Comparison of ENCODE assay signal across 11 cellular contexts in genomic region chrX:123590842-123591491, GRCh38.
A peak's percentile ranks its signal among the peaks of the same experiment; 100 is the strongest.
DNase-seq lines count a peak whose midpoint lies in the region; ATAC-seq, FAIRE-seq and TF ChIP-seq lines count a peak whose summit lies in the region.
"Had no signal": no experiment of that assay in that cellular context is flagged by ENCODE, and none has a peak within 500 bp of the region (broad histone marks: within the 10 kb centered on the region; RNA-seq: fewer than 3 reads in every experiment).

No MANE protein-coding gene starts in this region.

- ATAC-seq in GM21423 (IDR thresholded peaks at IDR 0.05; ENCODE audit: unreplicated experiment) (peak; percentile 58), HG03354 (IDR thresholded peaks at IDR 0.05; ENCODE audit: poor library complexity, severe bottlenecking, unreplicated experiment) (no peak)
- ATAC-seq: activated CD8-positive, alpha-beta T cell treated with anti-CD3 and anti-CD28 coated beads, Interleukin-2, amount 10 ng/mL, durations not matched to agents 7 days and 5 days had no signal

- H3K4me3 ChIP-seq in GM06990 (replicated peaks; ENCODE audit: low read depth, low read length) = no peak overlapping the region
- H3K4me3 ChIP-seq in MM.1S (ENCODE audit: low read length) = peak overlapping the region; percentile 23; the same call in 1 of the 2 replicates

- peak overlapping the region; percentile 16; the same call in 1 of the 2 replicates for H3K27ac ChIP-seq in MM.1S (ENCODE audit: low read length)

- FAIRE-seq in H54 (lab: Jason Lieb, UNC) = no peak

- peak; percentile 8 for DNase-seq in GM06990 (ENCODE audit: extremely low read depth, insufficient read length)
- peak; percentile 74 for DNase-seq in MM.1S
- peak; percentile 68 for DNase-seq in iris pigment epithelial cell (ENCODE audit: low read depth)
- DNase-seq in medulla oblongata (ENCODE audit: extremely low spot score) = no peak
- no peak for DNase-seq in activated CD4-positive, CD25-positive, alpha-beta regulatory T cell treated with anti-CD3 and anti-CD28 coated beads, Interleukin-2, amount 50 U/mL, for 72 hours
- DNase-seq in H54 (ENCODE audit: insufficient read length, low spot score) = no peak
- DNase-seq: activated CD8-positive, alpha-beta T cell treated with anti-CD3 and anti-CD28 coated beads, Interleukin-2, amount 10 ng/mL, durations not matched to agents 7 days and 5 days; naive B cell; NK-92 treated with Interleukin-12 subunit alpha and Interleukin-12 subunit beta, amount 100 ng/mL, for 24 hours had no signal

- peak overlapping the region; percentile 50 for H3K4me2 ChIP-seq in MM.1S (ENCODE audit: low read depth, low read length)

- TF ChIP-seq POLR2A in H54 (IDR thresholded peaks at IDR 0.05; ENCODE audit: low read depth, low read length) = no peak

- H4K20me1 ChIP-seq in MM.1S (ENCODE audit: insufficient read depth, low read length) = no peaks in the 10 kb centered on the region

- H2AFZ ChIP-seq in MM.1S (ENCODE audit: low read length) = no peak overlapping the region

- H3K4me1 ChIP-seq in MM.1S (ENCODE audit: low read length) = peaks cover 16% of the 10 kb centered on the region

- H3K9ac ChIP-seq in MM.1S (ENCODE audit: low read length) = no peak overlapping the region

- peaks cover 7% of the 10 kb centered on the region; the same call in 1 of the 2 replicates for H3F3A ChIP-seq in MM.1S (ENCODE audit: insufficient read depth, low read length)

- no peaks in the 10 kb centered on the region for H3K79me2 ChIP-seq in MM.1S (ENCODE audit: low read length)

- H3K36me3 ChIP-seq in GM06990 (ENCODE audit: control insufficient read depth, insufficient read depth, low read length) = no peaks in the 10 kb centered on the region
- no peaks in the 10 kb centered on the region for H3K36me3 ChIP-seq in MM.1S (replicated peaks; ENCODE audit: insufficient read depth, low read length)

- H3K9me3 ChIP-seq in MM.1S (replicated peaks; ENCODE audit: insufficient read depth, low read length) = no peaks in the 10 kb centered on the region

- TF ChIP-seq CTCF in GM06990 (IDR thresholded peaks at IDR 0.05; ENCODE audit: insufficient read depth, low read length, poor library complexity, severe bottlenecking) (no peak), MM.1S (IDR thresholded peaks at IDR 0.05; ENCODE audit: low read length) (no peak)

- no peaks in the 10 kb centered on the region for H3K9me2 ChIP-seq in MM.1S (replicated peaks; ENCODE audit: insufficient read depth, low read length)

- H3K27me3 ChIP-seq in GM06990 (replicated peaks; ENCODE audit: control insufficient read depth, insufficient read depth, low read length) (no peaks in the 10 kb centered on the region), MM.1S (replicated peaks; ENCODE audit: insufficient read depth, low read length) (no peaks in the 10 kb centered on the region)

Comparison
In these comparisons a context has a peak if more than half of its experiments do, and no peak if none do; other contexts are left out.
1. DNase-seq: peak in GM06990 (single experiment), MM.1S (single experiment) and iris pigment epithelial cell (single experiment); none in medulla oblongata (single experiment), activated CD4-positive, CD25-positive, alpha-beta regulatory T cell treated with anti-CD3 and anti-CD28 coated beads, Interleukin-2, amount 50 U/mL, for 72 hours (single experiment) and H54 (single experiment).